ENCODE assay signal across 8 cellular contexts in the genomic region with DNA sequence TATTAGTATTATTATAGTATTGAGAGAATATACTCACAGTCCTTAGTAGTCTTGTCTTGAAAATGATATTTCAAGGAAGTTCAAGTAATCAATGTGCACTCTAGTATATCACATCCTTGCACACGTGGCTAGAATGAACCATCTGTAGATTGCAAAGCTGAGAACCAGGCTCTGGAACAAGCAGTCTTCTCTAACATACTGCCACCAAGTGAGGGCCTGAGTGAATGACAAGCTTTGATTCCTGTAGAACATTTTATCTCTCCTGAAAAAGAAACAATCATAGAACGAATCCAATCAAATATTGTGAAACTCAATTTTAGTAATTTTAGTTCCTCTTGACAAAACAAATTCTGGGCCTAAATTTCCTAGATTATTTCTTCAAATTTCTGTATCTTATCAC. TPM values are rescaled to one million over a fixed set of nuclear protein-coding genes. Genes with fewer than 3 reads are reported as not detected.
DNase-seq lines count a peak whose midpoint lies in the region; ATAC-seq and TF ChIP-seq lines count a peak whose summit lies in the region.

No MANE protein-coding gene starts in this region.

- H2AFZ ChIP-seq in Loucy (ENCODE audit: low read length) = 0 out of 2 replicates have a peak overlapping the region, but pooled peaks have one; percentile 15

- H3K36me3 Mint-ChIP-seq in activated CD8-positive, alpha-beta T cell treated with anti-CD3 and anti-CD28 coated beads for 36 hours (ENCODE audit: low read depth) = no peaks in the 10 kb centered on the region
- H3K36me3 Mint-ChIP-seq in activated CD8-positive, alpha-beta T cell treated with anti-CD3 and anti-CD28 coated beads, Interleukin-2, amount 10 ng/mL, durations not matched to agents 7 days and 5 days (ENCODE audit: low read depth) = no peaks in the 10 kb centered on the region
- no peaks in the 10 kb centered on the region for H3K36me3 Mint-ChIP-seq in natural killer cell

- no peak overlapping the region for H3K27ac Mint-ChIP-seq in activated CD8-positive, alpha-beta T cell treated with anti-CD3 and anti-CD28 coated beads for 36 hours
- no peak overlapping the region for H3K27ac Mint-ChIP-seq in activated CD8-positive, alpha-beta T cell treated with anti-CD3 and anti-CD28 coated beads, Interleukin-2, amount 10 ng/mL, durations not matched to agents 7 days and 5 days
- H3K27ac Mint-ChIP-seq in natural killer cell = no peak overlapping the region

- no peak overlapping the region for H3K4me3 Mint-ChIP-seq in activated CD8-positive, alpha-beta T cell treated with anti-CD3 and anti-CD28 coated beads for 36 hours
- H3K4me3 Mint-ChIP-seq in activated CD8-positive, alpha-beta T cell treated with anti-CD3 and anti-CD28 coated beads, Interleukin-2, amount 10 ng/mL, durations not matched to agents 7 days and 5 days = no peak overlapping the region
- H3K4me3 Mint-ChIP-seq in natural killer cell = no peak overlapping the region

- H3K79me2 ChIP-seq in Loucy (ENCODE audit: insufficient read depth, low read length) = no peaks in the 10 kb centered on the region

- no peaks in the 10 kb centered on the region for H3K4me1 ChIP-seq in Loucy (ENCODE audit: insufficient read depth, low read length, poor library complexity, severe bottlenecking)
- no peaks in the 10 kb centered on the region for H3K4me1 ChIP-seq in thoracic aorta (ENCODE audit: control insufficient read depth in 1 of 2, low read depth in 2 of 2)

- intact Hi-C loops in activated CD8-positive, alpha-beta T cell treated with anti-CD3 and anti-CD28 coated beads for 36 hours (cut with micrococcal nuclease) = no loop called here
- intact Hi-C loops in natural killer cell (cut with micrococcal nuclease) = no loop called here

- no peak overlapping the region for H3K9ac ChIP-seq in Loucy (ENCODE audit: low read depth, low read length, poor library complexity, severe bottlenecking)

- POLR2A ChIA-PET in activated CD8-positive, alpha-beta T cell treated with anti-CD3 and anti-CD28 coated beads for 36 hours (lab: Charles Lee) = no interaction called here
- POLR2A ChIA-PET in activated CD8-positive, alpha-beta T cell treated with anti-CD3 and anti-CD28 coated beads, Interleukin-2, amount 10 ng/mL, durations not matched to agents 7 days and 5 days (lab: Charles Lee) = no interaction called here

- no peaks in the 10 kb centered on the region for H4K20me1 ChIP-seq in Loucy (ENCODE audit: insufficient read depth, low read length, poor library complexity, severe bottlenecking)

- H3K36me3 ChIP-seq in Loucy (ENCODE audit: insufficient read depth, low read length) (no peaks in the 10 kb centered on the region), thoracic aorta (no peaks in the 10 kb centered on the region)

- H3K4me1 Mint-ChIP-seq in activated CD8-positive, alpha-beta T cell treated with anti-CD3 and anti-CD28 coated beads for 36 hours (ENCODE audit: low read depth) = no peaks in the 10 kb centered on the region
- H3K4me1 Mint-ChIP-seq in activated CD8-positive, alpha-beta T cell treated with anti-CD3 and anti-CD28 coated beads, Interleukin-2, amount 10 ng/mL, durations not matched to agents 7 days and 5 days (ENCODE audit: low read depth) = no peaks in the 10 kb centered on the region
- no peaks in the 10 kb centered on the region for H3K4me1 Mint-ChIP-seq in natural killer cell

- CTCF ChIA-PET in activated CD8-positive, alpha-beta T cell treated with anti-CD3 and anti-CD28 coated beads for 36 hours (lab: Charles Lee) = interaction anchor here (0.9 to 2.2 kb wide), 4 partner anchors 10 to 659 kb away, joined by 3 to 9 read pairs (median 4); no protein-coding TSS in a partner anchor
- CTCF ChIA-PET in activated CD8-positive, alpha-beta T cell treated with anti-CD3 and anti-CD28 coated beads, Interleukin-2, amount 10 ng/mL, durations not matched to agents 7 days and 5 days (lab: Charles Lee) = interaction anchor here (0.6 to 3.2 kb wide), 4 partner anchors 10 to 400 kb away, joined by 3 to 8 read pairs (median 4); no protein-coding TSS in a partner anchor

- no peak for ATAC-seq in activated CD8-positive, alpha-beta T cell treated with anti-CD3 and anti-CD28 coated beads for 36 hours
- ATAC-seq in activated CD8-positive, alpha-beta T cell treated with anti-CD3 and anti-CD28 coated beads, Interleukin-2, amount 10 ng/mL, durations not matched to agents 7 days and 5 days = no peak
- ATAC-seq in thoracic aorta (ENCODE audit: insufficient number of reproducible peaks, low FRiP score, low read depth) = no peak
- ATAC-seq in natural killer cell = no peak
- ATAC-seq in HG03460 (IDR thresholded peaks at IDR 0.05; ENCODE audit: unreplicated experiment) = no peak

- H3K9me2 ChIP-seq in Loucy (replicated peaks; ENCODE audit: low read depth, low read length) = no peaks in the 10 kb centered on the region

- H3F3A ChIP-seq in Loucy (ENCODE audit: low read depth) = no peaks in the 10 kb centered on the region

- no peaks in the 10 kb centered on the region for H3K27me3 ChIP-seq in Loucy (ENCODE audit: insufficient read depth, low read length, poor library complexity, severe bottlenecking)
- H3K27me3 ChIP-seq in thoracic aorta (replicated peaks; ENCODE audit: insufficient read depth) = no peaks in the 10 kb centered on the region

- no peaks in the 10 kb centered on the region for H3K9me3 Mint-ChIP-seq in activated CD8-positive, alpha-beta T cell treated with anti-CD3 and anti-CD28 coated beads for 36 hours
- no peaks in the 10 kb centered on the region for H3K9me3 Mint-ChIP-seq in activated CD8-positive, alpha-beta T cell treated with anti-CD3 and anti-CD28 coated beads, Interleukin-2, amount 10 ng/mL, durations not matched to agents 7 days and 5 days (ENCODE audit: insufficient read depth)
- no peaks in the 10 kb centered on the region for H3K9me3 Mint-ChIP-seq in natural killer cell

- no peak overlapping the region for H3K4me2 ChIP-seq in Loucy (ENCODE audit: low read depth, low read length, poor library complexity, severe bottlenecking)

- no peak overlapping the region for H3K27ac ChIP-seq in thoracic aorta

- H3K9me3 ChIP-seq in Loucy (ENCODE audit: insufficient read depth, low read depth, low read length) = no peaks in the 10 kb centered on the region
- no peaks in the 10 kb centered on the region for H3K9me3 ChIP-seq in thoracic aorta

- peaks cover 6% of the 10 kb centered on the region for H3K27me3 Mint-ChIP-seq in activated CD8-positive, alpha-beta T cell treated with anti-CD3 and anti-CD28 coated beads for 36 hours
- no peaks in the 10 kb centered on the region for H3K27me3 Mint-ChIP-seq in activated CD8-positive, alpha-beta T cell treated with anti-CD3 and anti-CD28 coated beads, Interleukin-2, amount 10 ng/mL, durations not matched to agents 7 days and 5 days (ENCODE audit: low read depth)
- H3K27me3 Mint-ChIP-seq in natural killer cell (ENCODE audit: low read depth in 2 of 2) = no peaks in the 10 kb centered on the region

- TF ChIP-seq CTCF in activated CD8-positive, alpha-beta T cell treated with anti-CD3 and anti-CD28 coated beads for 36 hours (IDR thresholded peaks at IDR 0.05) = no peak
- TF ChIP-seq CTCF in Loucy (conservative IDR thresholded peaks at IDR 0.05; ENCODE audit: low read length) = peak; percentile 81
- TF ChIP-seq CTCF in cardiac fibroblast (IDR thresholded peaks at IDR 0.05; ENCODE audit: low read depth, low read length) = peak; percentile 46
- TF ChIP-seq CTCF in thoracic aorta (IDR thresholded peaks at IDR 0.05) = peak; percentile 18
- TF ChIP-seq CTCF in natural killer cell (IDR thresholded peaks at IDR 0.05) = no peak

- DNase-seq in activated CD8-positive, alpha-beta T cell treated with anti-CD3 and anti-CD28 coated beads for 36 hours = peak; percentile 9
- no peak for DNase-seq in activated CD8-positive, alpha-beta T cell treated with anti-CD3 and anti-CD28 coated beads, Interleukin-2, amount 10 ng/mL, durations not matched to agents 7 days and 5 days
- DNase-seq in cardiac fibroblast (ENCODE audit: low read depth in 2 of 2) (peak; percentile 11 to 50), thoracic aorta (ENCODE audit: low spot score) (no peak), mesenteric fat pad (ENCODE audit: low spot score) (no peak), natural killer cell (no peak)

- no peak overlapping the region for H3K4me3 ChIP-seq in Loucy (ENCODE audit: low read length, poor library complexity, severe bottlenecking)
- H3K4me3 ChIP-seq in cardiac fibroblast (replicated peaks in 1 of 2; ENCODE audit: low read depth in 2 of 2, low read length in 2 of 2) = no peak overlapping the region
- H3K4me3 ChIP-seq in thoracic aorta = no peak overlapping the region

RNA-seq across cellular contexts. Expression of gene SULT1C3, which starts 55.3 kb away (rescaled TPM):
- total RNA-seq in activated CD8-positive, alpha-beta T cell treated with anti-CD3 and anti-CD28 coated beads for 36 hours = not detected
- total RNA-seq in activated CD8-positive, alpha-beta T cell treated with anti-CD3 and anti-CD28 coated beads, Interleukin-2, amount 10 ng/mL, durations not matched to agents 7 days and 5 days = not detected
- total RNA-seq in thoracic aorta = not detected
- not detected for total RNA-seq in mesenteric fat pad
- total RNA-seq in natural killer cell = not detected

Comparison
In these comparisons a context has a peak if more than half of its experiments do, and no peak if none do; other contexts are left out.
1. DNase-seq: peak in activated CD8-positive, alpha-beta T cell treated with anti-CD3 and anti-CD28 coated beads for 36 hours (single experiment) and cardiac fibroblast (2 of 2); none in activated CD8-positive, alpha-beta T cell treated with anti-CD3 and anti-CD28 coated beads, Interleukin-2, amount 10 ng/mL, durations not matched to agents 7 days and 5 days (single experiment), thoracic aorta (single experiment), mesenteric fat pad (single experiment) and natural killer cell (single experiment).
2. CTCF ChIP-seq: peak in Loucy (single experiment), cardiac fibroblast (single experiment) and thoracic aorta (single experiment); none in activated CD8-positive, alpha-beta T cell treated with anti-CD3 and anti-CD28 coated beads for 36 hours (single experiment) and natural killer cell (single experiment).